Comparison of ENCODE assay signal across 15 cellular contexts in the genomic region with DNA sequence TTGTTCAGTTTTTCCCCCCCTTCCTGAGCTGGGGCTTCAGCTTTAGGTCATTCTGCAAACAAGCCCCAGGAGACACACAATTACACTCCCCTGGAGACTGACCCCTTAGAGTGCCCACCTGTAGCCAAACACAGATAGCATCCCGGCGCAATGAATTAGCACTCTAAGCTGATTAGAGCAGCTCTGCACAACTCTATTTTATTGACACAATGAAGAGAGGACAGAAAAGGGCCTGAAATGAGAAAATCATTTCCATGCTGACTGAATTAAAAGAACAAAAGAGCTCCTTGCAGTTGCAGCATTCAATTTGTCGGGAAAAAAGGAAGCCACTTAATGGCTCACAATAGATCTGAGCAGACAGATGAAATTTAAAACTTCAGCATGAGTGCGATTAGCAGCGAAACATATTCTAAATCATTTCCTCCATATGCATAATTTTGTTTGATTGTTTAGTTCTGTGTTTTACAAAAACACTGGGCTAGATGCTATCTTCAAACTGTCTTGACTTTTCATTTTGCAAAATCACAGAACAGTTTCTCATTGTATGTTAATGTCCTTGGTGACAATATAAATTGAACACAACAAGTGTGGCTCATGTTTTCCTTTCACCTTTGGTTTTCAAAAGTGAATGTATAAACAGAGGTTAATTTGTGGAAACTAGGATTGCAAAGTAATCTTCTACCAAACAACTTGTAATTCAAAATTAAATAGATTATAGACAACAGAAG.
DNase-seq lines count a peak whose midpoint lies in the region; ATAC-seq, FAIRE-seq and TF ChIP-seq lines count a peak whose summit lies in the region.
"Had no signal": no experiment of that assay in that cellular context is flagged by ENCODE, and none has a peak within 500 bp of the region (broad histone marks: within the 10 kb centered on the region; RNA-seq: fewer than 3 reads in every experiment).

No MANE protein-coding gene starts in this region.

- 67% methylated on average over 5 of the region's 5 CpGs; no CpG with 5 or more reads in 1 of the 2 experiments for WGBS in H1 (ENCODE audit: extremely low coverage in 1 of 2, insufficient coverage in 1 of 2, insufficient read length in 1 of 2, insufficient replicate concordance in 2 of 2, low coverage in 1 of 2, low lambda C conversion rate in 2 of 2, missing lambda C conversion rate in 1 of 2), 2 experiments

- H3K9me3 ChIP-seq in BE2C, result no peaks in the 10 kb centered on the region
- H3K9me3 ChIP-seq in H1 (ENCODE audit: insufficient read depth in 2 of 2, low read depth in 1 of 2, low read length in 1 of 2), result no peaks in the 10 kb centered on the region
- no peaks in the 10 kb centered on the region for H3K9me3 ChIP-seq in mucosa of descending colon
- H3K9me3 ChIP-seq: lower lobe of right lung had no signal

- H4K8ac ChIP-seq in H1 (ENCODE audit: extremely low read depth, insufficient read depth, low read length), result no peak overlapping the region

- ATAC-seq in HG03565 (IDR thresholded peaks at IDR 0.05; ENCODE audit: unreplicated experiment) (no peak), mucosa of descending colon (no peak)

- no peak for FAIRE-seq in H1 (lab: Jason Lieb, UNC)
- FAIRE-seq: TTC549 had no signal

- H3K79me1 ChIP-seq in H1 (ENCODE audit: low read depth, low read length), result no peaks in the 10 kb centered on the region

- CTCF ChIA-PET in H1 (lab: Charles Lee; ENCODE audit: partially characterized antibody), result interaction anchor here (0.6 to 1.4 kb wide), 5 partner anchors 24 to 261 kb away, joined by 3 read pairs; no protein-coding TSS in a partner anchor

- no peaks in the 10 kb centered on the region for H3K23me2 ChIP-seq in H1 (ENCODE audit: low read depth, low read length)

- H4K20me1 ChIP-seq in H1 (replicated peaks in 1 of 2; ENCODE audit: control insufficient read depth in 1 of 2, insufficient read depth in 2 of 2, low read length in 2 of 2), result no peaks in the 10 kb centered on the region

- no peak overlapping the region for H3K4me2 ChIP-seq in H1 (ENCODE audit: insufficient read depth in 1 of 2, low read depth in 2 of 2, low read length in 2 of 2)

- H4K91ac ChIP-seq in H1 (replicated peaks; ENCODE audit: insufficient read length, low read length), result no peak overlapping the region

- no peaks in the 10 kb centered on the region; the same call in 1 of the 2 replicates for H3K27me3 ChIP-seq in BE2C
- no peaks in the 10 kb centered on the region for H3K27me3 ChIP-seq in H1 (replicated peaks in 1 of 4; ENCODE audit: control insufficient read depth in 3 of 4, extremely low read depth in 1 of 4, insufficient read depth in 3 of 4, low read length in 3 of 4)

- POLR2A ChIA-PET in H1 (lab: Charles Lee; ENCODE audit: partially characterized antibody), result no interaction called here

- H2BK120ac ChIP-seq in H1 (replicated peaks; ENCODE audit: low read depth, low read length), result no peak overlapping the region

- H3K27ac ChIP-seq in H1 (ENCODE audit: low read depth, low read length), result no peak overlapping the region
- H3K27ac ChIP-seq: lower lobe of right lung had no signal

- H3K4me1 ChIP-seq in BE2C, result peaks cover 12% of the 10 kb centered on the region
- peaks cover 0 to 4% (median 3%) of the 10 kb centered on the region in 4 experiments; a peak in 4 of 7 replicates for H3K4me1 ChIP-seq in H1 (replicated peaks in 1 of 4; ENCODE audit: control insufficient read depth in 3 of 4, insufficient read depth in 4 of 4, low read length in 3 of 4)
- peaks cover 3% of the 10 kb centered on the region for H3K4me1 ChIP-seq in mucosa of descending colon (ENCODE audit: low read depth)
- H3K4me1 ChIP-seq: lower lobe of right lung had no signal

- TF ChIP-seq POLR2A in H1 (IDR thresholded peaks at IDR 0.05; ENCODE audit: control extremely low read depth in 1 of 2, low read depth in 2 of 2, low read length in 2 of 2), result no peak

- H3K79me2 ChIP-seq in H1 (ENCODE audit: control insufficient read depth in 1 of 2, insufficient read depth in 2 of 2, low read length in 2 of 2), result no peaks in the 10 kb centered on the region

- H3K9ac ChIP-seq in H1 (replicated peaks in 1 of 4; ENCODE audit: extremely low read depth in 1 of 4, low read depth in 3 of 4, low read length in 3 of 4), result no peak overlapping the region

- no peak overlapping the region for H2AFZ ChIP-seq in H1 (ENCODE audit: low read length)

- intact Hi-C loops in mucosa of descending colon (cut with DNase I, micrococcal nuclease), result no loop called here

- DNase-seq in BE2C (peak; percentile 85), NCI-H1436 (lab: John Stamatoyannopoulos, UW) (peak; percentile 93), NCI-H526 (lab: John Stamatoyannopoulos, UW) (peak; percentile 14 to 61), H1 (ENCODE audit: low read depth in 1 of 2, low spot score in 2 of 2) (no peak), NCI-H2171 (lab: John Stamatoyannopoulos, UW) (no peak), AG20443 (ENCODE audit: low spot score) (no peak), mucosa of descending colon (no peak)
- DNase-seq: activated CD8-positive, alpha-beta memory T cell treated with anti-CD3 and anti-CD28 coated beads for 24 hours; effector CD4-positive, alpha-beta T cell; lower lobe of right lung; nucleus accumbens; Right ventricle myocardium superior; stimulated activated naive CD4-positive, alpha-beta T cell had no signal

- no peak overlapping the region for H2BK12ac ChIP-seq in H1 (ENCODE audit: low read depth, low read length)

- no peak for TF ChIP-seq CTCF in BE2C (IDR thresholded peaks at IDR 0.05; ENCODE audit: low read depth, low read length)
- no peak for TF ChIP-seq CTCF in H1 (IDR thresholded peaks at IDR 0.05; ENCODE audit: control extremely low read depth in 1 of 3, insufficient read depth in 1 of 3, low read depth in 1 of 3, low read length in 3 of 3)
- no peak for TF ChIP-seq CTCF in mucosa of descending colon (IDR thresholded peaks at IDR 0.05)

- no peak overlapping the region for H2BK15ac ChIP-seq in H1 (ENCODE audit: low read length)

- no peak overlapping the region for H4K5ac ChIP-seq in H1 (ENCODE audit: insufficient read length, low read depth, low read length)

- no peak overlapping the region for H2AK5ac ChIP-seq in H1 (ENCODE audit: low read depth, low read length)

- H3K18ac ChIP-seq in H1 (ENCODE audit: extremely low read depth, low read length), result no peak overlapping the region

- no peak for TF ChIP-seq RAD21 in H1 (IDR thresholded peaks at IDR 0.05 in 1 of 2, conservative IDR thresholded peaks at IDR 0.05 in 1 of 2; ENCODE audit: low read depth in 2 of 2, low read length in 2 of 2)

- no peak overlapping the region for H2BK20ac ChIP-seq in H1 (ENCODE audit: low read length)

- TF ChIP-seq EP300 in H1 (IDR thresholded peaks at IDR 0.05; ENCODE audit: borderline replicate concordance in 1 of 2, low read depth in 2 of 2, low read length in 2 of 2), result no peak

- no peak overlapping the region for H3K23ac ChIP-seq in H1 (ENCODE audit: insufficient read length)

- no peak overlapping the region for H2BK5ac ChIP-seq in H1 (ENCODE audit: low read depth, low read length)

- H3K56ac ChIP-seq in H1 (replicated peaks; ENCODE audit: insufficient read length, low read depth, low read length), result no peak overlapping the region

- no peak overlapping the region for H3K4ac ChIP-seq in H1 (replicated peaks; ENCODE audit: insufficient read length, low read depth, low read length)

- no peaks in the 10 kb centered on the region for H3K36me3 ChIP-seq in BE2C
- no peaks in the 10 kb centered on the region for H3K36me3 ChIP-seq in H1 (ENCODE audit: control insufficient read depth in 2 of 4, insufficient read depth in 4 of 4, low read length in 3 of 4)
- H3K36me3 ChIP-seq in mucosa of descending colon (ENCODE audit: low read depth), result no peaks in the 10 kb centered on the region
- H3K36me3 ChIP-seq: lower lobe of right lung had no signal

- H3K4me3 ChIP-seq in BE2C (ENCODE audit: low read depth, low read length) (peak overlapping the region; percentile 26), H1 (ENCODE audit: extremely low read depth in 1 of 4, insufficient read depth in 2 of 4, low read depth in 3 of 4, low read length in 4 of 4) (no peak overlapping the region), mucosa of descending colon (no peak overlapping the region)
- H3K4me3 ChIP-seq: lower lobe of right lung had no signal

- H3K14ac ChIP-seq in H1 (ENCODE audit: insufficient read length), result no peak overlapping the region

TF ChIP-seq in H1, 55 proteins besides CTCF, POLR2A, EP300 and RAD21:
- TF ChIP-seq CBX5 (IDR thresholded peaks at IDR 0.05; ENCODE audit: low read depth, low read length) (no peak), POLR2AphosphoS5 (IDR thresholded peaks at IDR 0.05; ENCODE audit: low read depth, low read length) (0 out of 2 replicates have a peak, but pooled peaks have one; percentile 50), TCF12 (IDR thresholded peaks at IDR 0.05; ENCODE audit: low read depth, low read length) (peak; percentile 69; the same call in 1 of the 2 replicates)
TF ChIP-seq in H1: peak in this region for 2.

Comparison
In these comparisons a context has a peak if more than half of its experiments do, and no peak if none do; other contexts are left out.
1. DNase-seq: peak in BE2C (single experiment), NCI-H1436 (single experiment) and NCI-H526 (2 of 2); none in H1 (0 of 2), NCI-H2171 (single experiment), AG20443 (single experiment) and mucosa of descending colon (0 of 3).